1 cellular context compared by ENCODE assay signal in genomic region chr11:13448876-13449275, GRCh38.
TF ChIP-seq lines count a peak whose summit lies in the region.

No MANE protein-coding gene starts in this region.

TF ChIP-seq in K562, 482 proteins besides CTCF, POLR2A, EP300 and RAD21 (continued from another document):
- TF ChIP-seq, protein P1, sequence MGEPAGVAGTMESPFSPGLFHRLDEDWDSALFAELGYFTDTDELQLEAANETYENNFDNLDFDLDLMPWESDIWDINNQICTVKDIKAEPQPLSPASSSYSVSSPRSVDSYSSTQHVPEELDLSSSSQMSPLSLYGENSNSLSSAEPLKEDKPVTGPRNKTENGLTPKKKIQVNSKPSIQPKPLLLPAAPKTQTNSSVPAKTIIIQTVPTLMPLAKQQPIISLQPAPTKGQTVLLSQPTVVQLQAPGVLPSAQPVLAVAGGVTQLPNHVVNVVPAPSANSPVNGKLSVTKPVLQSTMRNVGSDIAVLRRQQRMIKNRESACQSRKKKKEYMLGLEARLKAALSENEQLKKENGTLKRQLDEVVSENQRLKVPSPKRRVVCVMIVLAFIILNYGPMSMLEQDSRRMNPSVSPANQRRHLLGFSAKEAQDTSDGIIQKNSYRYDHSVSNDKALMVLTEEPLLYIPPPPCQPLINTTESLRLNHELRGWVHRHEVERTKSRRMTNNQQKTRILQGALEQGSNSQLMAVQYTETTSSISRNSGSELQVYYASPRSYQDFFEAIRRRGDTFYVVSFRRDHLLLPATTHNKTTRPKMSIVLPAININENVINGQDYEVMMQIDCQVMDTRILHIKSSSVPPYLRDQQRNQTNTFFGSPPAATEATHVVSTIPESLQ (CRISPR knock-in tag; IDR thresholded peaks at IDR 0.05) = no peak
- TF ChIP-seq CEBPB (tag; IDR thresholded peaks at IDR 0.05) (peak; percentile 75), TOE1 (IDR thresholded peaks at IDR 0.05; ENCODE audit: borderline replicate concordance) (no peak), TOE1 (CRISPR knock-in tag; IDR thresholded peaks at IDR 0.05; ENCODE audit: borderline replicate concordance, low read depth) (no peak), TSC22D4 (tag; IDR thresholded peaks at IDR 0.05) (no peak), BACH1 (tag; IDR thresholded peaks at IDR 0.05) (no peak), RNF2 (IDR thresholded peaks at IDR 0.05) (no peak), ZNF586 (CRISPR knock-in tag; conservative IDR thresholded peaks at IDR 0.05) (no peak), CBX3 (IDR thresholded peaks at IDR 0.05; ENCODE audit: borderline replicate concordance in 1 of 2, low read length in 2 of 2) (no peak), MCM2 (IDR thresholded peaks at IDR 0.05; ENCODE audit: low read depth) (no peak), ZBTB33 (CRISPR knock-in tag; IDR thresholded peaks at IDR 0.05) (no peak), RBM17 (IDR thresholded peaks at IDR 0.05; ENCODE audit: borderline replicate concordance, low read depth, low read length) (no peak), RREB1 (CRISPR knock-in tag; IDR thresholded peaks at IDR 0.05) (no peak), ZNF174 (CRISPR knock-in tag; IDR thresholded peaks at IDR 0.05) (no peak), ATF3 (IDR thresholded peaks at IDR 0.05) (peak; percentile 92), ATF3 (CRISPR knock-in tag; conservative IDR thresholded peaks at IDR 0.05) (no peak), ZNF12 (CRISPR knock-in tag; IDR thresholded peaks at IDR 0.05) (no peak), FOXJ2 (tag; IDR thresholded peaks at IDR 0.05) (0 out of 2 replicates have a peak, but pooled peaks have one; percentile 58), ELF2 (CRISPR knock-in tag; IDR thresholded peaks at IDR 0.05) (no peak), ZSCAN32 (CRISPR knock-in tag; IDR thresholded peaks at IDR 0.05) (peak; percentile 92), HINFP (tag; conservative IDR thresholded peaks at IDR 0.05; ENCODE audit: low read depth) (no peak), EP400 (IDR thresholded peaks at IDR 0.05) (peak; percentile 21; the same call in 1 of the 2 replicates), PML (IDR thresholded peaks at IDR 0.05; ENCODE audit: low read length) (no peak), CEBPG (CRISPR knock-in tag; IDR thresholded peaks at IDR 0.05) (peak; percentile 85), CEBPG (tag; conservative IDR thresholded peaks at IDR 0.05 in 1 of 2, IDR thresholded peaks at IDR 0.05 in 1 of 2) (peak; percentile 90 to 93), ZNF76 (CRISPR knock-in tag; IDR thresholded peaks at IDR 0.05; ENCODE audit: borderline replicate concordance) (no peak)
- TF ChIP-seq, protein P2, sequence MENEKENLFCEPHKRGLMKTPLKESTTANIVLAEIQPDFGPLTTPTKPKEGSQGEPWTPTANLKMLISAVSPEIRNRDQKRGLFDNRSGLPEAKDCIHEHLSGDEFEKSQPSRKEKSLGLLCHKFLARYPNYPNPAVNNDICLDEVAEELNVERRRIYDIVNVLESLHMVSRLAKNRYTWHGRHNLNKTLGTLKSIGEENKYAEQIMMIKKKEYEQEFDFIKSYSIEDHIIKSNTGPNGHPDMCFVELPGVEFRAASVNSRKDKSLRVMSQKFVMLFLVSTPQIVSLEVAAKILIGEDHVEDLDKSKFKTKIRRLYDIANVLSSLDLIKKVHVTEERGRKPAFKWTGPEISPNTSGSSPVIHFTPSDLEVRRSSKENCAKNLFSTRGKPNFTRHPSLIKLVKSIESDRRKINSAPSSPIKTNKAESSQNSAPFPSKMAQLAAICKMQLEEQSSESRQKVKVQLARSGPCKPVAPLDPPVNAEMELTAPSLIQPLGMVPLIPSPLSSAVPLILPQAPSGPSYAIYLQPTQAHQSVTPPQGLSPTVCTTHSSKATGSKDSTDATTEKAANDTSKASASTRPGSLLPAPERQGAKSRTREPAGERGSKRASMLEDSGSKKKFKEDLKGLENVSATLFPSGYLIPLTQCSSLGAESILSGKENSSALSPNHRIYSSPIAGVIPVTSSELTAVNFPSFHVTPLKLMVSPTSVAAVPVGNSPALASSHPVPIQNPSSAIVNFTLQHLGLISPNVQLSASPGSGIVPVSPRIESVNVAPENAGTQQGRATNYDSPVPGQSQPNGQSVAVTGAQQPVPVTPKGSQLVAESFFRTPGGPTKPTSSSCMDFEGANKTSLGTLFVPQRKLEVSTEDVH (IDR thresholded peaks at IDR 0.05; ENCODE audit: low read depth, partially characterized antibody) = no peak
- TF ChIP-seq, protein P3, sequence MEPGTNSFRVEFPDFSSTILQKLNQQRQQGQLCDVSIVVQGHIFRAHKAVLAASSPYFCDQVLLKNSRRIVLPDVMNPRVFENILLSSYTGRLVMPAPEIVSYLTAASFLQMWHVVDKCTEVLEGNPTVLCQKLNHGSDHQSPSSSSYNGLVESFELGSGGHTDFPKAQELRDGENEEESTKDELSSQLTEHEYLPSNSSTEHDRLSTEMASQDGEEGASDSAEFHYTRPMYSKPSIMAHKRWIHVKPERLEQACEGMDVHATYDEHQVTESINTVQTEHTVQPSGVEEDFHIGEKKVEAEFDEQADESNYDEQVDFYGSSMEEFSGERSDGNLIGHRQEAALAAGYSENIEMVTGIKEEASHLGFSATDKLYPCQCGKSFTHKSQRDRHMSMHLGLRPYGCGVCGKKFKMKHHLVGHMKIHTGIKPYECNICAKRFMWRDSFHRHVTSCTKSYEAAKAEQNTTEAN (CRISPR knock-in tag; IDR thresholded peaks at IDR 0.05) = no peak
- TF ChIP-seq, protein P4, sequence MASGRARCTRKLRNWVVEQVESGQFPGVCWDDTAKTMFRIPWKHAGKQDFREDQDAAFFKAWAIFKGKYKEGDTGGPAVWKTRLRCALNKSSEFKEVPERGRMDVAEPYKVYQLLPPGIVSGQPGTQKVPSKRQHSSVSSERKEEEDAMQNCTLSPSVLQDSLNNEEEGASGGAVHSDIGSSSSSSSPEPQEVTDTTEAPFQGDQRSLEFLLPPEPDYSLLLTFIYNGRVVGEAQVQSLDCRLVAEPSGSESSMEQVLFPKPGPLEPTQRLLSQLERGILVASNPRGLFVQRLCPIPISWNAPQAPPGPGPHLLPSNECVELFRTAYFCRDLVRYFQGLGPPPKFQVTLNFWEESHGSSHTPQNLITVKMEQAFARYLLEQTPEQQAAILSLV (tag; IDR thresholded peaks at IDR 0.05) = no peak
TF ChIP-seq in K562: peak in this region for 18.
